17 cellular contexts compared by ENCODE assay signal in the genomic region with DNA sequence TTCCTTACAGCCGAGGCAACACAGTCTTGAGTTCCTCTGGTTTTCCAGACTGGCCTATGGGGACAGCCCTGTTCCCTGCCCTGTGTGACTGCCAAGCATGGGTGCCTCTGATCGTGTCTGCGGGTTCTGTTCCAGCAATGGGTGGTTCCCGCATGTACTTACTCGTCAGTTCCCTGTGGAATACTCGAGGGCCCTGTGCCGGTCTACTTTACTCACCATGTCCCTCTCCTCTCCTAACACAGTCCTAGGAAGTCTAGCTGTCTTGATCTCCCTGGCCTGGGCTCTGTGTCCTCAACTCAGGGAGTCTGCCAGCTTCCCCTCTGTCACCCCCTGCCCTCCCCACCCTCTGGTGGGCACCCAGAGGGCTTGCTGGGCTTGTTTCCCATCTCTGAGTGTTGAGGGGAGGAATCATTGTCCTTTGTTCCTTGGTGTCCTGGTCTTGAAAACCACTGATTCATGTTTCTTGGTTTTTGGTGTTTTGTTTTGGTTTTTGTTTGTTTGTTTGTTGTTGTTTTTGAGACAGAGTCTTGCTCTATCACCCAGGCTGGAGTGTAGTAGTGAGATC. TPM values are rescaled to one million over a fixed set of nuclear protein-coding genes. Genes with fewer than 3 reads are reported as not detected.
DNase-seq lines count a peak whose midpoint lies in the region; ATAC-seq and TF ChIP-seq lines count a peak whose summit lies in the region.
"Had no signal": no experiment of that assay in that cellular context is flagged by ENCODE, and none has a peak within 500 bp of the region (broad histone marks: within the 10 kb centered on the region; RNA-seq: fewer than 3 reads in every experiment).

No MANE protein-coding gene starts in this region.

- H3K9me3 ChIP-seq in Caco-2, result no peaks in the 10 kb centered on the region
- H3K9me3 ChIP-seq: mucosa of descending colon had no signal

- no peak for ATAC-seq in activated T-cell treated with anti-CD3 and anti-CD28 coated beads, Interleukin-2, amount 50 U/mL, for 72 hours (replicated peaks in 1 of 2)
- ATAC-seq in activated T-cell treated with anti-CD3 and anti-CD28 coated beads, Interleukin-2, amount 50 U/mL, for 4 hours, result no peak
- ATAC-seq in activated T-helper 17 cell treated with anti-CD3 and anti-CD28 coated beads, Interleukin-2, amount 50 U/mL, for 72 hours (replicated peaks), result no peak
- ATAC-seq: left lobe of liver, mucosa of descending colon had no signal

- peak overlapping the region; percentile 75 for H3K27ac ChIP-seq in layer of hippocampus (ENCODE audit: low read depth, low read length)
- H3K27ac ChIP-seq in substantia nigra (ENCODE audit: low read depth, low read length, poor library complexity, severe bottlenecking), result peak overlapping the region; percentile 96

- H3K9me3 Mint-ChIP-seq in activated T-cell treated with anti-CD3 and anti-CD28 coated beads, Interleukin-2, amount 50 U/mL, for 72 hours, result no peaks in the 10 kb centered on the region
- no peaks in the 10 kb centered on the region for H3K9me3 Mint-ChIP-seq in activated T-cell treated with anti-CD3 and anti-CD28 coated beads, Interleukin-2, amount 50 U/mL, for 4 hours
- H3K9me3 Mint-ChIP-seq in activated T-helper 17 cell treated with anti-CD3 and anti-CD28 coated beads, Interleukin-2, amount 50 U/mL, for 72 hours, result no peaks in the 10 kb centered on the region
- H3K9me3 Mint-ChIP-seq in Caco-2 (ENCODE audit: unreplicated experiment), result no peaks in the 10 kb centered on the region
- H3K9me3 Mint-ChIP-seq: IgD-negative memory B cell had no signal

- H3K36me3 ChIP-seq in Caco-2 (ENCODE audit: control insufficient read depth, insufficient read depth, low read length), result no peaks in the 10 kb centered on the region

- BruUV-seq in Caco-2 (replicated peaks; lab: Mats Ljungman, UMichigan), result no TSS peak

- TF ChIP-seq CTCF in Caco-2 (IDR thresholded peaks at IDR 0.05; ENCODE audit: insufficient read depth in 1 of 2, low read depth in 1 of 2, low read length in 1 of 2, severe bottlenecking in 1 of 2, unreplicated experiment in 1 of 2), result no peak

- H3K4me1 Mint-ChIP-seq in activated T-cell treated with anti-CD3 and anti-CD28 coated beads, Interleukin-2, amount 50 U/mL, for 72 hours (ENCODE audit: low read depth), result peaks cover 6% of the 10 kb centered on the region
- H3K4me1 Mint-ChIP-seq in activated T-cell treated with anti-CD3 and anti-CD28 coated beads, Interleukin-2, amount 50 U/mL, for 4 hours (ENCODE audit: low read depth), result peaks cover 17% of the 10 kb centered on the region
- H3K4me1 Mint-ChIP-seq in activated T-helper 17 cell treated with anti-CD3 and anti-CD28 coated beads, Interleukin-2, amount 50 U/mL, for 72 hours, result peaks cover 10% of the 10 kb centered on the region
- no peaks in the 10 kb centered on the region for H3K4me1 Mint-ChIP-seq in Caco-2 (ENCODE audit: low read depth, unreplicated experiment)

- POLR2A ChIA-PET in Caco-2 (lab: Charles Lee), result no interaction called here

- CTCF ChIA-PET in Caco-2 (lab: Charles Lee), result no interaction called here

- H3K27me3 Mint-ChIP-seq in activated T-cell treated with anti-CD3 and anti-CD28 coated beads, Interleukin-2, amount 50 U/mL, for 72 hours (ENCODE audit: low read depth), result no peaks in the 10 kb centered on the region
- H3K27me3 Mint-ChIP-seq in activated T-cell treated with anti-CD3 and anti-CD28 coated beads, Interleukin-2, amount 50 U/mL, for 4 hours (ENCODE audit: low read depth), result no peaks in the 10 kb centered on the region
- H3K27me3 Mint-ChIP-seq in activated T-helper 17 cell treated with anti-CD3 and anti-CD28 coated beads, Interleukin-2, amount 50 U/mL, for 72 hours, result no peaks in the 10 kb centered on the region
- no peaks in the 10 kb centered on the region for H3K27me3 Mint-ChIP-seq in Caco-2 (ENCODE audit: insufficient read depth, unreplicated experiment)
- H3K27me3 Mint-ChIP-seq: activated naive CD8-positive, alpha-beta T cell; IgD-negative memory B cell had no signal

- H3K27ac Mint-ChIP-seq in activated T-cell treated with anti-CD3 and anti-CD28 coated beads, Interleukin-2, amount 50 U/mL, for 72 hours, result peak overlapping the region; percentile 81
- H3K27ac Mint-ChIP-seq in activated T-helper 17 cell treated with anti-CD3 and anti-CD28 coated beads, Interleukin-2, amount 50 U/mL, for 72 hours, result peak overlapping the region; percentile 63
- H3K27ac Mint-ChIP-seq in Caco-2 (ENCODE audit: unreplicated experiment), result no peak overlapping the region
- H3K27ac Mint-ChIP-seq: activated naive CD8-positive, alpha-beta T cell had no signal

- intact Hi-C loops in Caco-2 (cut with micrococcal nuclease; ENCODE audit: unreplicated experiment), result no loop called here

- no peak overlapping the region for H3K4me3 Mint-ChIP-seq in activated T-cell treated with anti-CD3 and anti-CD28 coated beads, Interleukin-2, amount 50 U/mL, for 72 hours
- H3K4me3 Mint-ChIP-seq in activated T-cell treated with anti-CD3 and anti-CD28 coated beads, Interleukin-2, amount 50 U/mL, for 4 hours, result no peak overlapping the region
- no peak overlapping the region for H3K4me3 Mint-ChIP-seq in activated T-helper 17 cell treated with anti-CD3 and anti-CD28 coated beads, Interleukin-2, amount 50 U/mL, for 72 hours
- no peak overlapping the region for H3K4me3 Mint-ChIP-seq in Caco-2 (ENCODE audit: unreplicated experiment)
- H3K4me3 Mint-ChIP-seq: activated naive CD8-positive, alpha-beta T cell had no signal

- no peaks in the 10 kb centered on the region for H3K4me1 ChIP-seq in Caco-2

- no peak for DNase-seq in activated T-cell treated with anti-CD3 and anti-CD28 coated beads, Interleukin-2, amount 50 U/mL, for 72 hours
- DNase-seq in activated T-cell treated with anti-CD3 and anti-CD28 coated beads, Interleukin-2, amount 50 U/mL, for 4 hours, result no peak
- peak in 3 of 49 donors; percentile 21 to 28 (median 23) for DNase-seq in substantia nigra (lab: John Stamatoyannopoulos, UW)
- DNase-seq in epidermal melanocyte (ENCODE audit: insufficient read length, low spot score), result no peak
- no peak for DNase-seq in Caco-2
- DNase-seq in SHP77 (lab: John Stamatoyannopoulos, UW), result no peak
- DNase-seq: activated CD4-positive, alpha-beta T cell treated with anti-CD3 and anti-CD28 coated beads for 48 hours; activated CD8-positive, alpha-beta memory T cell treated with anti-CD3 and anti-CD28 coated beads, Interleukin-2, amount 50 U/mL, for 48 hours; mucosa of descending colon; NCI-H1417; NCI-H526 treated with DMSO at 0.1 percent for 48 hours; stimulated activated CD4-positive, alpha-beta T cell treated with anti-CD3 and anti-CD28 coated beads, Interleukin-12 subunit alpha, Interleukin-12 subunit beta, amount 100 ng/mL, for 4 hours had no signal

- no peak overlapping the region for H3K4me3 ChIP-seq in Caco-2 (ENCODE audit: low read depth, low read length)
- H3K4me3 ChIP-seq: mucosa of descending colon had no signal

- H3K27me3 ChIP-seq in layer of hippocampus (ENCODE audit: control insufficient read depth, insufficient read depth, low read length), result no peaks in the 10 kb centered on the region
- no peaks in the 10 kb centered on the region for H3K27me3 ChIP-seq in Caco-2 (replicated peaks; ENCODE audit: control insufficient read depth, insufficient read depth, low read length)

- peaks cover 0 to 13% of the 10 kb centered on the region in 2 donors for H3K36me3 Mint-ChIP-seq in activated T-cell treated with anti-CD3 and anti-CD28 coated beads, Interleukin-2, amount 50 U/mL, for 72 hours (ENCODE audit: insufficient read depth in 2 of 2)
- peaks cover 23% of the 10 kb centered on the region for H3K36me3 Mint-ChIP-seq in activated T-cell treated with anti-CD3 and anti-CD28 coated beads, Interleukin-2, amount 50 U/mL, for 4 hours (ENCODE audit: insufficient read depth)
- peaks cover 78% of the 10 kb centered on the region for H3K36me3 Mint-ChIP-seq in activated T-helper 17 cell treated with anti-CD3 and anti-CD28 coated beads, Interleukin-2, amount 50 U/mL, for 72 hours (ENCODE audit: low read depth)
- H3K36me3 Mint-ChIP-seq in Caco-2 (ENCODE audit: insufficient read depth, unreplicated experiment), result peaks cover 39% of the 10 kb centered on the region

RNA-seq across cellular contexts. Expression of a gene that starts 36.0 kb away (rescaled TPM):
- 10 to 100 TPM; 53.5 to 72.6 TPM for total RNA-seq in activated T-cell treated with anti-CD3 and anti-CD28 coated beads, Interleukin-2, amount 50 U/mL, for 72 hours
- 10 to 100 TPM; 43.0 to 48.1 (median 44.8) TPM for total RNA-seq in activated T-cell treated with anti-CD3 and anti-CD28 coated beads, Interleukin-2, amount 50 U/mL, for 4 hours
- 10 to 100 TPM; 48.5 to 72.8 TPM for total RNA-seq in activated T-helper 17 cell treated with anti-CD3 and anti-CD28 coated beads, Interleukin-2, amount 50 U/mL, for 72 hours
- total RNA-seq in Caco-2 (2022), result 43.4 and 49.4 TPM in 2 replicates

RNA-seq across cellular contexts. Expression of a gene that starts 59.1 kb away (rescaled TPM):
- 10 to 100 TPM in 1 of 2 donors, 1 to 10 TPM in 1; 5.9 to 23.2 TPM for total RNA-seq in activated T-cell treated with anti-CD3 and anti-CD28 coated beads, Interleukin-2, amount 50 U/mL, for 72 hours
- total RNA-seq in activated T-cell treated with anti-CD3 and anti-CD28 coated beads, Interleukin-2, amount 50 U/mL, for 4 hours, result 100 to 1,000 TPM in 1 of 3 donors, 10 to 100 TPM in 2; 24.6 to 145 (median 27.1) TPM
- total RNA-seq in activated T-helper 17 cell treated with anti-CD3 and anti-CD28 coated beads, Interleukin-2, amount 50 U/mL, for 72 hours, result 10 to 100 TPM; 40.4 to 42.0 TPM
- total RNA-seq in Caco-2 (2022), result 30.6 and 31.8 TPM in 2 replicates
